ENCODE assay signal across 26 cellular contexts in the genomic region with DNA sequence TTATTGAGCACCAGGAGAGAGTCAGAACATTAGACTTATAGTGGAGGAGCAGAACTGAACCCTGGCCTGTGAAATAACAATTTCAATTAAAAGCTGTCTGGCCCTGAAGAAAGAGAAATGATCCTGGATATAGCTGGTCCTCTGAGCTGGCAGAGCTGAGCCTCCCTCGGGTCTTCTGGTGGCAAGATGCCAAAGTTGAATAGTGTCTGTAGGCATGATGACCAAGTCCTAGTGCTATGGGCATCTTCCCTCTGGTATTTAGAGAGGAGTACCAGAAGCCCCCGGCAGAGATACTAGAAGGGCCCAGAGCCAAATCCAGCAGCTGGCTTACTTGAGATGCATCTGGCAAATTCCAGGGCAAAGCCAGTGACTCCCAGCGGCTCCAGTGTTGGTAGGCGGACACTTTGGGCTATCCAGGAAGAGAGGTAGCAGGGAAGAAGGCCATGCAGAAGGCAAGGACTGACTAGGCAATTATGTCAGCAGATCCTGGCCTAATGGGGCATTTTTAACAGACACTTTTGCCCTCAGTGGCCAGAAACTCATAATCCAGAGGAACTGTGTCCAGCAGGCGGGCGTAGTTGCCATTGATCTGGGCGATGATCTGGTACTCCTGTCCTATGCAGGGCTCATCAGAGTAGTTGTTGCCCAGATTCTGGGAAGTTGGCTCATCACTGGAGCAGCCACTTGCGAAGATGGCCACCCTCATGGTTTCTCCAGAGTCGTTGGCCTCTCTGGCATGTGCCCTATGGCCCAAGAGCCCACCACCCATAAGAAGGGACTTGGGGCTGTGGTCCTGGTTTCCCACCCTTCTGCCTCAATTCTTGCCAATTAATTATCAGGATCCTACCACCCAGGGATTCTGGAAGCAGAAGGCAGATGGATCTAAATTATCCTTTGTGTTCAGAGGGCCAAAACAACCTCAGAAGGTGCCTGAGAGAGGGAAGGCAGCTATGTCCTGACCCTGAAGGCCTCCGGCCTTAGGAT. TPM values are rescaled to one million over a fixed set of nuclear protein-coding genes. Genes with fewer than 3 reads are reported as not detected.
DNase-seq lines count a peak whose midpoint lies in the region; ATAC-seq lines count a peak whose summit lies in the region.
"Had no signal": no experiment of that assay in that cellular context is flagged by ENCODE, and none has a peak within 500 bp of the region (broad histone marks: within the 10 kb centered on the region; RNA-seq: fewer than 3 reads in every experiment).

No MANE protein-coding gene starts in this region.

- DNase-seq in NOMO-1 (lab: John Stamatoyannopoulos, UW; ENCODE audit: unreplicated experiment in 2 of 2) (peak; percentile 38 to 59), NOMO-1 treated with dmso at 0.1 percent for 144 hours (lab: John Stamatoyannopoulos, UW; ENCODE audit: unreplicated experiment) (no peak), T-cell (no peak), naive B cell (no peak), GM03348 (ENCODE audit: low spot score) (no peak), NCI-H2081 (lab: John Stamatoyannopoulos, UW) (no peak), inferior parietal cortex (ENCODE audit: extremely low spot score) (no peak)
- DNase-seq: 8988T; activated CD8-positive, alpha-beta memory T cell treated with anti-CD3 and anti-CD28 coated beads, Interleukin-2, amount 50 U/mL, for 48 hours; activated naive CD4-positive, alpha-beta T cell treated with Interleukin-2 at 50 U/mL for 16 hours; amygdala; BE2C; Calu3; caudate nucleus; kidney glomerular epithelial cell; NCI-H1092 treated with DMSO at 0.1 percent for 48 hours; NCI-H2081 treated with DMSO at 0.1 percent for 48 hours; NCI-H510A treated with DMSO at 0.1 percent for 48 hours; small intestine; stimulated activated CD4-positive, alpha-beta T cell treated with anti-CD3 and anti-CD28 coated beads, Interleukin-4, amount 100 ng/mL, for 24 hours; T-helper 17 cell; uterus had no signal

- CTCF ChIA-PET in T-cell (lab: Charles Lee), result no interaction called here

- peaks cover 61 to 74% (median 67%) of the 10 kb centered on the region in 3 donors for H3K4me1 Mint-ChIP-seq in IgD-negative memory B cell
- peaks cover 40 to 66% (median 51%) of the 10 kb centered on the region in 3 donors for H3K4me1 Mint-ChIP-seq in T-cell
- H3K4me1 Mint-ChIP-seq in naive B cell, result peaks cover 65 to 82% (median 70%) of the 10 kb centered on the region in 3 donors

- H3K36me3 Mint-ChIP-seq in IgD-negative memory B cell (peaks cover 4% of the 10 kb centered on the region), T-cell (no peaks in the 10 kb centered on the region), naive B cell (peaks cover 27 to 33% of the 10 kb centered on the region in 2 donors)

- H3K27ac Mint-ChIP-seq in IgD-negative memory B cell, result peak overlapping the region; percentile 33 to 90 (median 62)
- H3K27ac Mint-ChIP-seq in T-cell, result peak overlapping the region; percentile 85 to 88
- H3K27ac Mint-ChIP-seq in naive B cell, result peak overlapping the region; percentile 69 to 95 (median 86)
- H3K27ac Mint-ChIP-seq: progenitor cell of endocrine pancreas, T-helper 17 cell had no signal

- H3K9me3 Mint-ChIP-seq in IgD-negative memory B cell (peaks cover 0 to 4% (median 0%) of the 10 kb centered on the region in 3 donors), T-cell (no peaks in the 10 kb centered on the region), naive B cell (peaks cover 0 to 2% (median 0%) of the 10 kb centered on the region in 7 donors)

- peaks cover 3% of the 10 kb centered on the region for H3K27me3 Mint-ChIP-seq in IgD-negative memory B cell
- peaks cover 0 to 10% of the 10 kb centered on the region in 2 donors for H3K27me3 Mint-ChIP-seq in T-cell
- H3K27me3 Mint-ChIP-seq in naive B cell, result no peaks in the 10 kb centered on the region
- H3K27me3 Mint-ChIP-seq: progenitor cell of endocrine pancreas, T-helper 17 cell had no signal

- peak overlapping the region in 2 of 4 donors; percentile 32 to 83 for H3K4me3 Mint-ChIP-seq in IgD-negative memory B cell
- H3K4me3 Mint-ChIP-seq in T-cell, result no peak overlapping the region
- H3K4me3 Mint-ChIP-seq in naive B cell, result peak overlapping the region in 5 of 8 donors; percentile 38 to 84 (median 43)
- H3K4me3 Mint-ChIP-seq: T-helper 17 cell had no signal

- POLR2A ChIA-PET in T-cell (lab: Charles Lee), result interaction anchor here in 1 of 2 donors (0.6 kb wide), 2 partner anchors 34 to 100 kb away, joined by 3 to 4 read pairs; no protein-coding TSS in a partner anchor

- ATAC-seq in T-cell (replicated peaks in 1 of 4) (no peak), naive B cell (ENCODE audit: low read depth in 2 of 2) (no peak)
- ATAC-seq: T-helper 17 cell had no signal

RNA-seq across cellular contexts. Expression of gene VSIG4, which starts 17.8 kb away (rescaled TPM):
- polyA plus RNA-seq in IgD-negative memory B cell (not detected), naive B cell (ENCODE audit: low read depth in 6 of 6) (under 1 TPM in 2 of 6 donors, not detected in 4; 0.21 to 0.40 TPM)
- under 1 TPM in 4 of 5 donors, not detected in 1; 0.18 to 0.54 (median 0.45) TPM for total RNA-seq in T-cell
- total RNA-seq: Calu3, H4, progenitor cell of endocrine pancreas had no signal
- polyA plus RNA-seq: neural cell had no signal

Comparison
In these comparisons a context has a peak if more than half of its experiments do, and no peak if none do; other contexts are left out.
1. DNase-seq: peak in NOMO-1 (2 of 2); none in NOMO-1 treated with dmso at 0.1 percent for 144 hours (single experiment), T-cell (0 of 34), naive B cell (single experiment), GM03348 (single experiment), NCI-H2081 (0 of 2) and inferior parietal cortex (single experiment).
2. H3K4me3 Mint-ChIP-seq: peak in naive B cell (5 of 8); none in T-cell (0 of 3).
3. Peak in every context shown above with its lines, with median percentiles within 50 percentile points of each other: H3K27ac Mint-ChIP-seq.